Comparison of ENCODE assay signal across 32 cellular contexts in genomic region chr20:62268228-62268900, GRCh38. TPM values are rescaled to one million over a fixed set of nuclear protein-coding genes. Genes with fewer than 3 reads are reported as not detected.
"Had no signal": no experiment of that assay in that cellular context is flagged by ENCODE, and none has a peak within 500 bp of the region (broad histone marks: within the 10 kb centered on the region; RNA-seq: fewer than 3 reads in every experiment).

No MANE protein-coding gene starts in this region.

- FAIRE-seq: astrocyte, bronchial epithelial cell, colon had no signal

- H3K4me3 ChIP-seq: esophagus muscularis mucosa, gastroesophageal sphincter had no signal

- H3K27me3 ChIP-seq: brain microvascular endothelial cell, esophagus muscularis mucosa, foreskin keratinocyte, gastroesophageal sphincter had no signal

- H3K27ac ChIP-seq: brain microvascular endothelial cell, esophagus muscularis mucosa, foreskin keratinocyte, gastroesophageal sphincter had no signal

- H3K4me1 ChIP-seq: gastroesophageal sphincter had no signal

- ATAC-seq: activated CD4-positive, CD25-positive, alpha-beta regulatory T cell treated with anti-CD3 and anti-CD28 coated beads, Interleukin-2, amount 50 U/mL, for 24 hours; activated CD8-positive, alpha-beta T cell treated with anti-CD3 and anti-CD28 coated beads for 36 hours; activated T-cell treated with anti-CD3 and anti-CD28 coated beads, Interleukin-2, amount 50 U/mL, for 4 hours; activated T-helper 17 cell treated with anti-CD3 and anti-CD28 coated beads, Interleukin-2, amount 50 U/mL, for 72 hours; effector memory CD8-positive, alpha-beta T cell; gastroesophageal sphincter; T-helper 17 cell had no signal

- H3K9me3 ChIP-seq: esophagus muscularis mucosa, gastroesophageal sphincter had no signal

- DNase-seq: activated B cell treated with CpG ODN at 0.5 μM for 24 hours; activated CD4-positive, alpha-beta T cell treated with anti-CD3 and anti-CD28 coated beads for 48 hours; activated CD4-positive, alpha-beta T cell treated with anti-CD3 and anti-CD28 coated beads, Interleukin-2, amount 50 U/mL, for 1 hour; activated CD4-positive, alpha-beta T cell treated with anti-CD3 and anti-CD28 coated beads, Interleukin-2, amount 50 U/mL, for 48 hours; activated CD8-positive, alpha-beta memory T cell treated with anti-CD3 and anti-CD28 coated beads for 24 hours; activated CD8-positive, alpha-beta T cell treated with anti-CD3 and anti-CD28 coated beads for 36 hours; activated effector memory CD4-positive, alpha-beta T cell treated with Interleukin-2 at 50 U/mL for 16 hours; activated gamma-delta T cell treated with Interleukin-2 at 50 U/mL for 16 hours; activated naive CD4-positive, alpha-beta T cell treated with anti-CD3 and anti-CD28 coated beads, Interleukin-2, amount 50 U/mL, for 16 hours; activated naive CD4-positive, alpha-beta T cell treated with Interleukin-2 at 50 U/mL for 16 hours; activated T-cell treated with anti-CD3 and anti-CD28 coated beads, Interleukin-2, amount 50 U/mL, for 4 hours; amniotic stem cell; brain microvascular endothelial cell; cortex of kidney; dermis blood vessel endothelial cell; effector CD4-positive, alpha-beta T cell; effector memory CD8-positive, alpha-beta T cell; erythroblast; T-helper 1 cell; T-helper 17 cell; T1000; WERI-Rb-1 had no signal

RNA-seq across cellular contexts. Expression of gene HRH3, which starts 48.3 kb away (rescaled TPM):
- total RNA-seq: activated B cell treated with CpG ODN at 0.5 μM for 24 hours; activated CD8-positive, alpha-beta T cell treated with anti-CD3 and anti-CD28 coated beads for 36 hours; activated T-cell treated with anti-CD3 and anti-CD28 coated beads, Interleukin-2, amount 50 U/mL, for 4 hours; activated T-helper 17 cell treated with anti-CD3 and anti-CD28 coated beads, Interleukin-2, amount 50 U/mL, for 72 hours; bronchial epithelial cell; chondrocyte; dermis blood vessel endothelial cell; esophagus muscularis mucosa; foreskin keratinocyte; gastroesophageal sphincter; glomerular endothelial cell; T-helper 17 cell had no signal
